In the genomic region with DNA sequence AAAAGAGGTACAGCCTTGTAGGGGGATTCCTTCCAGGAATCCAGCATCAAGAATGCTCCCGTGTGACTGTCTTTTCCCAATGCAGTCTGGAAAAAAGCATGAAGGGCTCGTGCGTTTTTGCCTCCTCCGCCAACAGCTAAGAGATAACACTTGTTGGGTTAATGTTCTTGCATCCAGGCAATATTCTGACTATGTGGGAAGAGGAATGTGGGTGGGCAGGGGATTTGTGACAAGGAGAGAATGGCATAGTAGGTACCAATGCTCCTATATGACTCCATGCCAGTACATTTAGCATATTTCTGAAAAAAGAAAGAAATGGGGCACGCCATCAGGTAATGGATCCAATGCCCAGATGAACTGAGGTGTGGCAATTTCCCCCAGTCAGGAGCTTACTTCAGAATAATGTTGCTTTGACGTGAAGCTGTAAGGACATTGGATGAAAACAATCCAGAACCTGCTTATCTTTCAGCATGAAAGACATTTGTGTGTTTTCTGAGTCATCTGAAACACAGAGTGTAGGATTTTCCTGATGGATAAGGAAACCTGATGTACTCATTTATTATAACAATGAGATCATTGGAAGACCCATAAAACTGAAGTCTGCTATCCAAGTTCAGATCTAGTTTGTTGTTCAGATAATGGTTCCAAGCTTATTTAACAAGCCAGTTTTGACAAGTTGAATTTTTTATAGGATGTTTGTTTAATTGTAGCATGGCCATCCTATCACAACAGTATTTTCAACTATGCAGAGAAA, we compare ENCODE assay signal across 1 cellular context.
A peak's percentile ranks its signal among the peaks of the same experiment; 100 is the strongest.
TF ChIP-seq lines count a peak whose summit lies in the region.

No MANE protein-coding gene starts in this region.

TF ChIP-seq in HEK293, 187 proteins besides CTCF, POLR2A, EP300 and RAD21 (continued from another document):
- TF ChIP-seq PRDM2 (tag by site-specific recombination; IDR thresholded peaks at IDR 0.05; ENCODE audit: borderline replicate concordance) (no peak), MEIS1 (CRISPR knock-in tag; IDR thresholded peaks at IDR 0.05; ENCODE audit: borderline replicate concordance) (no peak), ZNF558 (tag by site-specific recombination; IDR thresholded peaks at IDR 0.05) (peak; percentile 76; the same call in 1 of the 2 replicates), ZNF274 (IDR thresholded peaks at IDR 0.05; ENCODE audit: low read length) (no peak), ZNF274 (tag by site-specific recombination; IDR thresholded peaks at IDR 0.05; ENCODE audit: borderline replicate concordance) (no peak), ZNF169 (tag by site-specific recombination; IDR thresholded peaks at IDR 0.05) (no peak), ZSCAN30 (tag by site-specific recombination; IDR thresholded peaks at IDR 0.05) (no peak), ZNF324 (tag by site-specific recombination; IDR thresholded peaks at IDR 0.05) (peak; percentile 64; the same call in 1 of the 2 replicates), BCL11A (tag by site-specific recombination; IDR thresholded peaks at IDR 0.05; ENCODE audit: low read depth) (peak; percentile 83), ZNF510 (tag by site-specific recombination; IDR thresholded peaks at IDR 0.05; ENCODE audit: insufficient replicate concordance) (peak; percentile 21), ZNF157 (tag by site-specific recombination; IDR thresholded peaks at IDR 0.05) (no peak), ZNF624 (tag by site-specific recombination; IDR thresholded peaks at IDR 0.05) (no peak), OSR2 (tag by site-specific recombination; IDR thresholded peaks at IDR 0.05) (peak; percentile 82), BCL11B (tag by site-specific recombination; IDR thresholded peaks at IDR 0.05; ENCODE audit: low read depth) (peak; percentile 71; the same call in 1 of the 2 replicates)
- TF ChIP-seq, protein P1, sequence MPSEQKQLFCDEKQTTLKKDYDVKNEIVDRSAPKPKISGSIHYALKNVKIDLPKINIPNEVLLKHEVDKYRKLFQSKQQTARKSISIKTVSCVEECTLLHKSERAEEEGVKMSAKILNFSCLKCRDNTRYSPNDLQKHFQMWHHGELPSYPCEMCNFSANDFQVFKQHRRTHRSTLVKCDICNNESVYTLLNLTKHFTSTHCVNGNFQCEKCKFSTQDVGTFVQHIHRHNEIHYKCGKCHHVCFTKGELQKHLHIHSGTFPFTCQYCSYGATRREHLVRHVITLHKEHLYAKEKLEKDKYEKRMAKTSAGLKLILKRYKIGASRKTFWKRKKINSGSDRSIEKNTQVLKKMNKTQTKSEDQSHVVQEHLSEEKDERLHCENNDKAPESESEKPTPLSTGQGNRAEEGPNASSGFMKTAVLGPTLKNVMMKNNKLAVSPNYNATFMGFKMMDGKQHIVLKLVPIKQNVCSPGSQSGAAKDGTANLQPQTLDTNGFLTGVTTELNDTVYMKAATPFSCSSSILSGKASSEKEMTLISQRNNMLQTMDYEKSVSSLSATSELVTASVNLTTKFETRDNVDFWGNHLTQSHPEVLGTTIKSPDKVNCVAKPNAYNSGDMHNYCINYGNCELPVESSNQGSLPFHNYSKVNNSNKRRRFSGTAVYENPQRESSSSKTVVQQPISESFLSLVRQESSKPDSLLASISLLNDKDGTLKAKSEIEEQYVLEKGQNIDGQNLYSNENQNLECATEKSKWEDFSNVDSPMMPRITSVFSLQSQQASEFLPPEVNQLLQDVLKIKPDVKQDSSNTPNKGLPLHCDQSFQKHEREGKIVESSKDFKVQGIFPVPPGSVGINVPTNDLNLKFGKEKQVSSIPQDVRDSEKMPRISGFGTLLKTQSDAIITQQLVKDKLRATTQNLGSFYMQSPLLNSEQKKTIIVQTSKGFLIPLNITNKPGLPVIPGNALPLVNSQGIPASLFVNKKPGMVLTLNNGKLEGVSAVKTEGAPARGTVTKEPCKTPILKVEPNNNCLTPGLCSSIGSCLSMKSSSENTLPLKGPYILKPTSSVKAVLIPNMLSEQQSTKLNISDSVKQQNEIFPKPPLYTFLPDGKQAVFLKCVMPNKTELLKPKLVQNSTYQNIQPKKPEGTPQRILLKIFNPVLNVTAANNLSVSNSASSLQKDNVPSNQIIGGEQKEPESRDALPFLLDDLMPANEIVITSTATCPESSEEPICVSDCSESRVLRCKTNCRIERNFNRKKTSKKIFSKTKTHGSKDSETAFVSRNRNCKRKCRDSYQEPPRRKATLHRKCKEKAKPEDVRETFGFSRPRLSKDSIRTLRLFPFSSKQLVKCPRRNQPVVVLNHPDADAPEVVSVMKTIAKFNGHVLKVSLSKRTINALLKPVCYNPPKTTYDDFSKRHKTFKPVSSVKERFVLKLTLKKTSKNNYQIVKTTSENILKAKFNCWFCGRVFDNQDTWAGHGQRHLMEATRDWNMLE (tag by site-specific recombination; conservative IDR thresholded peaks at IDR 0.05; ENCODE audit: low read depth), result 0 out of 2 replicates have a peak, but pooled peaks have one; percentile 53
- TF ChIP-seq, protein P2, sequence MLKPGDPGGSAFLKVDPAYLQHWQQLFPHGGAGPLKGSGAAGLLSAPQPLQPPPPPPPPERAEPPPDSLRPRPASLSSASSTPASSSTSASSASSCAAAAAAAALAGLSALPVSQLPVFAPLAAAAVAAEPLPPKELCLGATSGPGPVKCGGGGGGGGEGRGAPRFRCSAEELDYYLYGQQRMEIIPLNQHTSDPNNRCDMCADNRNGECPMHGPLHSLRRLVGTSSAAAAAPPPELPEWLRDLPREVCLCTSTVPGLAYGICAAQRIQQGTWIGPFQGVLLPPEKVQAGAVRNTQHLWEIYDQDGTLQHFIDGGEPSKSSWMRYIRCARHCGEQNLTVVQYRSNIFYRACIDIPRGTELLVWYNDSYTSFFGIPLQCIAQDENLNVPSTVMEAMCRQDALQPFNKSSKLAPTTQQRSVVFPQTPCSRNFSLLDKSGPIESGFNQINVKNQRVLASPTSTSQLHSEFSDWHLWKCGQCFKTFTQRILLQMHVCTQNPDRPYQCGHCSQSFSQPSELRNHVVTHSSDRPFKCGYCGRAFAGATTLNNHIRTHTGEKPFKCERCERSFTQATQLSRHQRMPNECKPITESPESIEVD (tag by site-specific recombination; IDR thresholded peaks at IDR 0.05), result peak; percentile 93
- TF ChIP-seq, protein P3, sequence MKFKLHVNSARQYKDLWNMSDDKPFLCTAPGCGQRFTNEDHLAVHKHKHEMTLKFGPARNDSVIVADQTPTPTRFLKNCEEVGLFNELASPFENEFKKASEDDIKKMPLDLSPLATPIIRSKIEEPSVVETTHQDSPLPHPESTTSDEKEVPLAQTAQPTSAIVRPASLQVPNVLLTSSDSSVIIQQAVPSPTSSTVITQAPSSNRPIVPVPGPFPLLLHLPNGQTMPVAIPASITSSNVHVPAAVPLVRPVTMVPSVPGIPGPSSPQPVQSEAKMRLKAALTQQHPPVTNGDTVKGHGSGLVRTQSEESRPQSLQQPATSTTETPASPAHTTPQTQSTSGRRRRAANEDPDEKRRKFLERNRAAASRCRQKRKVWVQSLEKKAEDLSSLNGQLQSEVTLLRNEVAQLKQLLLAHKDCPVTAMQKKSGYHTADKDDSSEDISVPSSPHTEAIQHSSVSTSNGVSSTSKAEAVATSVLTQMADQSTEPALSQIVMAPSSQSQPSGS (tag by site-specific recombination; IDR thresholded peaks at IDR 0.05; ENCODE audit: low read depth), result peak; percentile 82
